Comparison of ENCODE assay signal across 29 cellular contexts in the genomic region with DNA sequence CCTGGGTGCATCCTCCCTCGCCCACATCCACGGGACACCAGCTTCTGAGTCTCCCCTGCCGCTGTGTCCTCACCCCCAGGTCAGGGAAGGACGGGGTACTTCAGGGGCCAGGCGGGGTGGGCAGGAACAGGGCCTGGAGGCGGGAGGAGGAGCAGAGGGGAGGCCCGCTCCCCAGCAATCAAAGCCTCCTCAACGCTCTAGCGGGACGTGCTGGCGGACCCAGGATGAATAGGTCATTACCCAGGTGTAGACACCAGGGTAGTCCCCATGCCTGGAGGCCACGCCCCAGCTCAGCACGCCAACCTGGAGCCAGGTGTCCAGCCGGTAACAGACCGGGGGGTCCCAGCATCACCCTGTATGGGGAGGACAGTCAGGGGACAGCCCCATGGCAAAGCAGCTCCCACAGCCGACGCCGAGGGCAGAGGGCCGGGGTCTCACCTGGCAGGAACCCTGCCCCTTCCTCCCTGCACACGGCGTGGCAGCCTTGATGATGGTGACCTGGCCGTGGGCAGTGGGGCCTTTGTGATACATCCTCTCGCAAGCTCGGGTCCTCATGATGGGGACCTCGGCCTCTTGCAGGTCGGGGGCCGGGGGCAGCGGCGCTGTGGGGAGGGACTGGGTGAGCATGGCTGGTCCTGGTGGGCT. TPM values are rescaled to one million over a fixed set of nuclear protein-coding genes. Genes with fewer than 3 reads are reported as not detected.
"Had no signal": no experiment of that assay in that cellular context is flagged by ENCODE, and none has a peak within 500 bp of the region (broad histone marks: within the 10 kb centered on the region; RNA-seq: fewer than 3 reads in every experiment).

No MANE protein-coding gene starts in this region.

- H3K4me3 Mint-ChIP-seq: natural killer cell; stimulated activated naive B cell treated with anti-CD40 and anti-IgM and Interleukin-4, amounts not matched to agents 10 μg/mL and 1 μg/mL and 100 μg/mL, for 72 hours; stimulated activated naive CD8-positive, alpha-beta T cell treated with anti-CD3 and anti-CD28 coated beads, Interleukin-15, Interleukin-2, amounts not matched to agents 100 ng/mL and 50 ng/mL, for 24 hours had no signal

- H3K27ac ChIP-seq: coronary artery, esophagus muscularis mucosa, foreskin keratinocyte, gastroesophageal sphincter, heart left ventricle, hepatocyte, lower lobe of right lung, ovary, psoas muscle, skin epidermis, spleen, thoracic aorta, tibial nerve, upper lobe of right lung, uterus had no signal

- H3K9me3 Mint-ChIP-seq: natural killer cell; stimulated activated naive B cell treated with anti-CD40 and anti-IgM and Interleukin-4, amounts not matched to agents 10 μg/mL and 1 μg/mL and 100 μg/mL, for 72 hours; stimulated activated naive CD8-positive, alpha-beta T cell treated with anti-CD3 and anti-CD28 coated beads, Interleukin-15, Interleukin-2, amounts not matched to agents 100 ng/mL and 50 ng/mL, for 24 hours had no signal

- H3K27me3 ChIP-seq: foreskin keratinocyte, hepatocyte, ovary, uterus had no signal

- H3K27ac Mint-ChIP-seq: natural killer cell; stimulated activated naive CD8-positive, alpha-beta T cell treated with anti-CD3 and anti-CD28 coated beads, Interleukin-15, Interleukin-2, amounts not matched to agents 100 ng/mL and 50 ng/mL, for 24 hours had no signal

- H3K4me2 ChIP-seq: hepatocyte had no signal

- H3K4me1 Mint-ChIP-seq: natural killer cell had no signal

- H3K4me3 ChIP-seq: coronary artery, esophagus muscularis mucosa, gastroesophageal sphincter, heart left ventricle, hepatocyte, lower lobe of right lung, ovary, psoas muscle, skin epidermis, spleen, thoracic aorta, tibial nerve, upper lobe of right lung, uterus had no signal

- H3K36me3 ChIP-seq: esophagus muscularis mucosa, gastroesophageal sphincter, heart left ventricle, lower lobe of right lung, ovary, spleen, thoracic aorta, tibial nerve, upper lobe of right lung, uterus had no signal

- H3K4me1 ChIP-seq: esophagus muscularis mucosa, foreskin keratinocyte, gastroesophageal sphincter, heart left ventricle, lower lobe of right lung, psoas muscle, tibial nerve, upper lobe of right lung, uterus had no signal

- ATAC-seq: foreskin keratinocyte; gastroesophageal sphincter; heart left ventricle; left ventricle myocardium superior; lower lobe of right lung; natural killer cell; psoas muscle; right cardiac atrium; stimulated activated naive B cell treated with anti-CD40 and anti-IgM and Interleukin-4, amounts not matched to agents 10 μg/mL and 1 μg/mL and 100 μg/mL, for 72 hours; upper lobe of right lung had no signal

- H3K36me3 Mint-ChIP-seq: natural killer cell; stimulated activated naive B cell treated with anti-CD40 and anti-IgM and Interleukin-4, amounts not matched to agents 10 μg/mL and 1 μg/mL and 100 μg/mL, for 72 hours had no signal

- H3K9me3 ChIP-seq: esophagus muscularis mucosa, gastroesophageal sphincter, heart left ventricle, lower lobe of right lung, ovary, psoas muscle, spleen, thoracic aorta, tibial nerve, upper lobe of right lung, uterus had no signal

- H2AFZ ChIP-seq: hepatocyte had no signal

- H3K79me2 ChIP-seq: hepatocyte had no signal

- DNase-seq: dermis blood vessel endothelial cell; effector memory CD4-positive, alpha-beta T cell; foreskin keratinocyte; heart left ventricle; left ventricle myocardium superior; lower lobe of right lung; natural killer cell; ovary; posterior cingulate gyrus; psoas muscle; spleen; stimulated activated CD4-positive, alpha-beta T cell treated with anti-CD3 and anti-CD28 coated beads, Interleukin-4, amount 100 ng/mL, for 4 hours; stimulated activated naive B cell treated with anti-CD40 and anti-IgM and Interleukin-4, amounts not matched to agents 10 μg/mL and 1 μg/mL and 100 μg/mL, for 72 hours; upper lobe of right lung; uterus had no signal

RNA-seq across cellular contexts. Expression of a gene that starts 24.2 kb away (rescaled TPM):
- total RNA-seq: dermis blood vessel endothelial cell, endothelial cell of umbilical vein, epithelial cell of proximal tubule, fibroblast of lung, foreskin keratinocyte, hepatocyte, mononuclear cell, renal cortical epithelial cell had no signal

RNA-seq across cellular contexts. Expression of a gene that starts 39.6 kb away (rescaled TPM):
- total RNA-seq: dermis blood vessel endothelial cell, endothelial cell of umbilical vein, epithelial cell of proximal tubule, fibroblast of lung, foreskin keratinocyte, hepatocyte, mononuclear cell, renal cortical epithelial cell had no signal

RNA-seq across cellular contexts. Expression of a gene that starts 50.1 kb away (rescaled TPM):
- total RNA-seq: dermis blood vessel endothelial cell, endothelial cell of umbilical vein, epithelial cell of proximal tubule, fibroblast of lung, foreskin keratinocyte, hepatocyte, mononuclear cell, renal cortical epithelial cell had no signal
